Comparison of ENCODE assay signal across 8 cellular contexts in the genomic region with DNA sequence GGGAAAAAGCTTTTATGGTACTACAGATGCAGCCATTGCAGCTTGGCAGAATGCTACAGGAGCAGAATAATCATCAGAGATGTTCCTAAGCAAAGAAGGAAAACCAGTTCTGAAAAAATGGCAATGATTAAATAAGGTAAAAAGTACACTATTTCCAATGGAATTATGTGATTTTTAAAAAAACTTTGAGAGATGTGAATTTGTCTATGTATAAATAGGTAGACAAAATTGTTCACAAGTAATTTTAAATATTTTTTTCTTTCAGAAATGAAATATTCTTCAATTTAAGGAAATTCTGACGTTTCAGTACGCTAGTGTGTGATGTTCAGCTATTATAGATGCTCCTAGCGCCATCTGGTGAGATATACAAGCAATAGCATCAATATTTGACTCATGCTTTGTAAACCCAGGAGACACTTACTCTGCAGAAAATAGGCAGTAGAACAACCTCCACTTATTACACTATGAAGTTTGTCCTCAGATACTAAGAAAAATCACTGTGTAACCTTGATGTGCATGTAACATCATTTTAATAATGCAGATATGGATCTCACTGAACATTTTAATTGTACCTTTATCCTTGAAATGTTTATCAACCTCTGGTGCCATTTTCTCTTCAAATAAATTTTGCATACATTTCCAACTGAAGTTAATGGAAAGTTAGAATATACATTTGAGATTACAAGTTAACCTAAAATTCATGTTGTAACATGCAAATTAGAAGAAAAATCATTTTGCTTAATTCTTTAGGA.
DNase-seq lines count a peak whose midpoint lies in the region; ATAC-seq, FAIRE-seq and TF ChIP-seq lines count a peak whose summit lies in the region.

No MANE protein-coding gene starts in this region.

- H3K4me3 ChIP-seq in Caco-2 (ENCODE audit: low read depth, low read length) (no peak overlapping the region), right cardiac atrium (ENCODE audit: low read length) (no peak overlapping the region), small intestine (ENCODE audit: low read depth in 1 of 2, low read length in 2 of 2) (no peak overlapping the region)

- 0% methylated on average over 3 of the region's 3 CpGs for WGBS in right cardiac atrium
- 0 to 1% (median 0%) methylated on average over 3 of the region's 3 CpGs for WGBS in small intestine, 3 donors

- H3K27ac Mint-ChIP-seq in Caco-2 (ENCODE audit: unreplicated experiment): no peak overlapping the region

- peak; percentile 67 to 74 for TF ChIP-seq CTCF in Caco-2 (IDR thresholded peaks at IDR 0.05; ENCODE audit: insufficient read depth in 1 of 2, low read depth in 1 of 2, low read length in 1 of 2, severe bottlenecking in 1 of 2, unreplicated experiment in 1 of 2)

- ATAC-seq in GM19043 (IDR thresholded peaks at IDR 0.05; ENCODE audit: low read depth, unreplicated experiment) (peak; percentile 66), HG03135 (IDR thresholded peaks at IDR 0.05; ENCODE audit: unreplicated experiment) (peak; percentile 72), right cardiac atrium (peak; percentile 75 to 83)

- peak in 1 of 2 experiments; percentile 20 for DNase-seq in Caco-2
- DNase-seq in NCI-H2171 (lab: John Stamatoyannopoulos, UW): peak; percentile 39
- DNase-seq in amniotic epithelial cell (ENCODE audit: low read depth): peak; percentile 76
- no peak for DNase-seq in right cardiac atrium
- DNase-seq in small intestine: peak; percentile 67
- no peak for DNase-seq in activated gamma-delta T cell treated with Interleukin-2 at 50 U/mL for 16 hours

- CTCF ChIA-PET in Caco-2 (lab: Charles Lee): interaction anchor here (0.7 to 1.0 kb wide), 3 partner anchors 151 to 181 kb away, joined by 3 to 10 read pairs (median 4); no protein-coding TSS in a partner anchor

- H3K36me3 ChIP-seq in Caco-2 (ENCODE audit: control insufficient read depth, insufficient read depth, low read length) (no peaks in the 10 kb centered on the region), small intestine (ENCODE audit: control insufficient read depth in 2 of 2, insufficient read depth in 2 of 2, low read length in 2 of 2) (no peaks in the 10 kb centered on the region)

- H3K4me1 ChIP-seq in Caco-2 (peaks cover 11% of the 10 kb centered on the region; the same call in 1 of the 2 replicates), right cardiac atrium (ENCODE audit: control insufficient read depth, insufficient read depth, low read length) (no peaks in the 10 kb centered on the region), small intestine (ENCODE audit: control insufficient read depth in 2 of 2, insufficient read depth in 1 of 2, low read depth in 1 of 2, low read length in 1 of 2) (no peaks in the 10 kb centered on the region)

- H3K27ac ChIP-seq in right cardiac atrium (ENCODE audit: low read length) (no peak overlapping the region), small intestine (ENCODE audit: low read depth in 1 of 2, low read length in 1 of 2) (no peak overlapping the region)

- H3K27me3 ChIP-seq in Caco-2 (replicated peaks; ENCODE audit: control insufficient read depth, insufficient read depth, low read length) (no peaks in the 10 kb centered on the region), right cardiac atrium (ENCODE audit: control insufficient read depth, insufficient read depth) (no peaks in the 10 kb centered on the region), small intestine (ENCODE audit: control insufficient read depth in 2 of 2, insufficient read depth in 2 of 2, low read length in 2 of 2) (no peaks in the 10 kb centered on the region)

- BruUV-seq in Caco-2 (replicated peaks; lab: Mats Ljungman, UMichigan): no TSS peak

- H3K4me3 Mint-ChIP-seq in Caco-2 (ENCODE audit: unreplicated experiment): no peak overlapping the region

- intact Hi-C loops in Caco-2 (cut with micrococcal nuclease; ENCODE audit: unreplicated experiment): loop anchor here (1.0 kb wide), 4 partner anchors 98 to 421 kb away; no protein-coding TSS in a partner anchor
- intact Hi-C loops in right cardiac atrium (cut with DNase I): loop anchor here in 3 of 4 donors (2.0 to 5.0 kb wide), 2 partner anchors 180 to 181 kb away; no protein-coding TSS in a partner anchor

- H3K4me1 Mint-ChIP-seq in Caco-2 (ENCODE audit: low read depth, unreplicated experiment): no peaks in the 10 kb centered on the region

- peaks cover 3% of the 10 kb centered on the region for H3K27me3 Mint-ChIP-seq in Caco-2 (ENCODE audit: insufficient read depth, unreplicated experiment)

- H3K9me3 ChIP-seq in Caco-2: no peaks in the 10 kb centered on the region
- no peaks in the 10 kb centered on the region for H3K9me3 ChIP-seq in right cardiac atrium (ENCODE audit: control insufficient read depth, low read length)
- no peaks in the 10 kb centered on the region for H3K9me3 ChIP-seq in small intestine (ENCODE audit: control insufficient read depth, low read depth)

- no peaks in the 10 kb centered on the region for H3K9me3 Mint-ChIP-seq in Caco-2 (ENCODE audit: unreplicated experiment)

- FAIRE-seq in small intestine (lab: Jason Lieb, UNC): peak; percentile 70

- POLR2A ChIA-PET in Caco-2 (lab: Charles Lee): interaction anchor here (1.0 kb wide), 1 partner anchor 151 kb away, joined by 3 read pairs; the partner anchor contains the start of gene FAM3C

- H3K36me3 Mint-ChIP-seq in Caco-2 (ENCODE audit: insufficient read depth, unreplicated experiment): no peaks in the 10 kb centered on the region

Comparison
In these comparisons a context has a peak if more than half of its experiments do, and no peak if none do; other contexts are left out.
1. DNase-seq: peak in NCI-H2171 (single experiment), amniotic epithelial cell (single experiment) and small intestine (single experiment); none in right cardiac atrium (0 of 3) and activated gamma-delta T cell treated with Interleukin-2 at 50 U/mL for 16 hours (single experiment).
2. Peak in every context shown above with its lines, with median percentiles within 50 percentile points of each other: ATAC-seq.